ENCODE assay signal across 32 cellular contexts in genomic region chr19:23365222-23365621, GRCh38.
"Had no signal": no experiment of that assay in that cellular context is flagged by ENCODE, and none has a peak within 500 bp of the region (broad histone marks: within the 10 kb centered on the region; RNA-seq: fewer than 3 reads in every experiment).

No MANE protein-coding gene starts in this region.

- H3K36me3 ChIP-seq: SJSA1 had no signal

- H3K9me3 Mint-ChIP-seq: activated naive CD4-positive, alpha-beta T cell treated with anti-CD3 and anti-CD28 coated beads, Interleukin-2, amount 50 U/mL, for 24 hours had no signal

- H3K27me3 Mint-ChIP-seq: activated naive CD4-positive, alpha-beta T cell treated with anti-CD3 and anti-CD28 coated beads, Interleukin-2, amount 50 U/mL, for 24 hours had no signal

- DNase-seq: activated CD4-positive, alpha-beta T cell treated with anti-CD3 and anti-CD28 coated beads for 4 hours; activated CD4-positive, alpha-beta T cell treated with anti-CD3 and anti-CD28 coated beads, Interleukin-2, amount 50 U/mL, for 4 hours; activated CD8-positive, alpha-beta memory T cell treated with anti-CD3 and anti-CD28 coated beads, Interleukin-2, amount 50 U/mL, for 48 hours; activated CD8-positive, alpha-beta T cell treated with anti-CD3 and anti-CD28 coated beads, Interleukin-2, amount 10 ng/mL, durations not matched to agents 7 days and 5 days; activated effector memory CD4-positive, alpha-beta T cell treated with Interleukin-2 at 50 U/mL for 16 hours; activated naive CD4-positive, alpha-beta T cell; activated T-cell treated with anti-CD3 and anti-CD28 coated beads, Interleukin-2, amount 50 U/mL, for 1 hour; amniotic stem cell; body of pancreas; cerebellar nuclear complex; Kasumi-1; KBM-7; NCI-H1092 treated with DMSO at 0.1 percent for 48 hours; NCI-H1417 treated with DMSO at 0.1 percent for 48 hours; NCI-H1694; NCI-H2029; NCI-H2107; NCI-H2171 treated with DMSO at 0.1 percent for 48 hours; NCI-H345; NCI-H510A; NCI-H526 treated with DMSO at 0.1 percent for 48 hours; NCI-H82; SHP77; SW 1271 had no signal

- H3K27ac Mint-ChIP-seq: activated CD8-positive, alpha-beta T cell treated with anti-CD3 and anti-CD28 coated beads, Interleukin-2, amount 10 ng/mL, durations not matched to agents 7 days and 5 days; activated naive CD4-positive, alpha-beta T cell treated with anti-CD3 and anti-CD28 coated beads, Interleukin-2, amount 50 U/mL, for 24 hours; T-helper 1 cell treated with Interleukin-12 subunit alpha and Interleukin-12 subunit beta and Interleukin-4 antibody, amounts not matched to agents 30 μg/mL and 1 μg/mL, for 36 hours had no signal

- H3K4me1 Mint-ChIP-seq: activated naive CD4-positive, alpha-beta T cell treated with anti-CD3 and anti-CD28 coated beads, Interleukin-2, amount 50 U/mL, for 24 hours had no signal

- H3K27me3 ChIP-seq: ascending aorta, body of pancreas, cardiac muscle cell, SJSA1 had no signal

- H3K4me3 Mint-ChIP-seq: activated CD8-positive, alpha-beta T cell treated with anti-CD3 and anti-CD28 coated beads, Interleukin-2, amount 10 ng/mL, durations not matched to agents 7 days and 5 days; activated naive CD4-positive, alpha-beta T cell treated with anti-CD3 and anti-CD28 coated beads, Interleukin-2, amount 50 U/mL, for 24 hours; T-helper 1 cell treated with Interleukin-12 subunit alpha and Interleukin-12 subunit beta and Interleukin-4 antibody, amounts not matched to agents 30 μg/mL and 1 μg/mL, for 36 hours had no signal

- H3K4me1 ChIP-seq: ascending aorta, body of pancreas, SJSA1 had no signal

- H3K4me3 ChIP-seq: ascending aorta, body of pancreas, cardiac muscle cell, SJSA1 had no signal

- ATAC-seq: activated CD4-positive, CD25-positive, alpha-beta regulatory T cell treated with anti-CD3 and anti-CD28 coated beads, Interleukin-2, amount 50 U/mL, for 24 hours; activated CD8-positive, alpha-beta T cell treated with anti-CD3 and anti-CD28 coated beads, Interleukin-2, amount 10 ng/mL, durations not matched to agents 7 days and 5 days; body of pancreas; Panc1; SK-N-SH treated with all-trans-retinoic acid at 6 μM for 48 hours had no signal
